In the genomic region with DNA sequence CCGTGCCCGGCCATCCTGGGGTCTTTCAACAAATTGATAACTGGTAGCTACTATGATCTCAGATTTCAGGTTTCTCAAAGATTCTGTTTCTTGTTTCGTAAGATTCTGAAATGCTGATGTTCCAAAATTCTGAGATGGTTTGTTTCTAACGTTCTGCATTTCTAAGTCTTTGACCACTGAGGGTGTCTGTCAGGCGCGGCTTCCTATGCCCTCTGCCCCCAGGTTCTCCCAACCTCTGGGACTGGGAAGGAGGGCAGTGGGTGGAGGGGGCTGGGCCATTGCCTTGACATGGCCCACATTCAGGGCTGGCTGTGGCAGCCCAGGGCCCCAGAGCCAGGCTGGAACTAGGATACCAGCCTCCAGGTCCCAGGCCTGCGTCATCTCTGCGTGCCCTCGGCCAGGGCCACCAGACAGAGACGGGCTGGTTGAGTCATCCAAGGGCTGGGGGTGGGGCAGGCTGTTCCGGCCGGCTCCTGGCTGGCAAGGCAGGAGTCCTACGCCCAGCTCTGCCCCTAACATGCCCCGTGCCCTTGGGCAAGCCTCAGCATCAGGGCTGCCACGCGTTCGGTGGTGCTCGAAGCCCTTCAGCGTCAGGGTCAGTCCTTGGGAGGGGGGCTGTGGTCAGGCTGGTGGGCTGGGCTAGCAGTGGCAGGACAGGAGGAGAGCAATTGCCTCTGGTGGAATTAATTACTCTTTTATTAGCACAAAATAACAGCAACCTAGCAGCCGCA, we compare ENCODE assay signal across 8 cellular contexts. TPM values are rescaled to one million over a fixed set of nuclear protein-coding genes. Genes with fewer than 3 reads are reported as not detected.
DNase-seq lines count a peak whose midpoint lies in the region; ATAC-seq and TF ChIP-seq lines count a peak whose summit lies in the region.

No MANE protein-coding gene starts in this region.

- DNase-seq in HAP-1 (ENCODE audit: low spot score in 2 of 2) (no peak), SJSA1 (ENCODE audit: low read depth in 1 of 2, low spot score in 2 of 2) (peak; percentile 73 to 95), NCI-H2107 (lab: John Stamatoyannopoulos, UW) (no peak)
- DNase-seq in stimulated activated naive CD4-positive, alpha-beta T cell (lab: John Stamatoyannopoulos, UW), result no peak

- H3K4me1 ChIP-seq in HAP-1 (peaks cover 5% of the 10 kb centered on the region), SJSA1 (replicated peaks) (peaks cover 21% of the 10 kb centered on the region)

- no peaks in the 10 kb centered on the region for H3F3A ChIP-seq in neural cell (ENCODE audit: insufficient read depth, low read length, poor library complexity, severe bottlenecking)

- H3K4me3 ChIP-seq in HAP-1 (peak overlapping the region; percentile 66), SJSA1 (no peak overlapping the region), neural cell (ENCODE audit: low read length) (peak overlapping the region; percentile 71)

- H3K27me3 ChIP-seq in HAP-1 (ENCODE audit: low read depth) (no peaks in the 10 kb centered on the region), SJSA1 (replicated peaks) (no peaks in the 10 kb centered on the region), neural cell (ENCODE audit: insufficient read depth, low read depth, low read length) (no peaks in the 10 kb centered on the region)

- no peaks in the 10 kb centered on the region for H3K79me2 ChIP-seq in neural cell (replicated peaks; ENCODE audit: insufficient read depth, low read length)

- no peak for TF ChIP-seq CTCF in neural cell (IDR thresholded peaks at IDR 0.05; ENCODE audit: poor library complexity, severe bottlenecking)

- H4K20me1 ChIP-seq in neural cell (ENCODE audit: insufficient read depth), result no peaks in the 10 kb centered on the region

- H3K36me3 ChIP-seq in HAP-1 (replicated peaks), result no peaks in the 10 kb centered on the region
- peaks cover 8% of the 10 kb centered on the region for H3K36me3 ChIP-seq in SJSA1
- H3K36me3 ChIP-seq in neural cell (ENCODE audit: insufficient read depth, low read length), result no peaks in the 10 kb centered on the region

- H2AFZ ChIP-seq in neural cell (ENCODE audit: low read depth, low read length), result no peak overlapping the region

- H3K9me2 ChIP-seq in neural cell (ENCODE audit: insufficient read depth, low read length), result no peaks in the 10 kb centered on the region

- H3K27ac ChIP-seq in SJSA1 (peak overlapping the region; percentile 48), neural cell (ENCODE audit: low read length) (no peak overlapping the region)

- no peak for TF ChIP-seq RAD21 in neural cell (conservative IDR thresholded peaks at IDR 0.05)

- no peaks in the 10 kb centered on the region for H3K9me3 ChIP-seq in HAP-1
- 0 out of 2 replicates have a peak, but pooled peaks cover 2% of the 10 kb centered on the region for H3K9me3 ChIP-seq in SJSA1 (replicated peaks)
- H3K9me3 ChIP-seq in neural cell (ENCODE audit: low read length), result no peaks in the 10 kb centered on the region

- in situ Hi-C loops in HAP-1 (cut with MboI; ENCODE audit: low sequenced_read_pairs), result no loop called here

- H3K9ac ChIP-seq in neural cell (ENCODE audit: low read length), result no peak overlapping the region

- TF ChIP-seq EP300 in neural cell (conservative IDR thresholded peaks at IDR 0.05; ENCODE audit: poor library complexity, severe bottlenecking), result no peak

- H3K4me2 ChIP-seq in neural cell (ENCODE audit: low read length), result no peak overlapping the region

- ATAC-seq in esophagus mucosa (peak; percentile 83), HG02870 (IDR thresholded peaks at IDR 0.05; ENCODE audit: unreplicated experiment) (no peak), GM21723 (IDR thresholded peaks at IDR 0.05; ENCODE audit: unreplicated experiment) (no peak)

TF ChIP-seq in neural cell, 6 proteins besides CTCF, POLR2A, EP300 and RAD21:
- TF ChIP-seq MXI1 (conservative IDR thresholded peaks at IDR 0.05; ENCODE audit: poor library complexity, severe bottlenecking), result no peak
- no peak for TF ChIP-seq EZH2 (IDR thresholded peaks at IDR 0.05; ENCODE audit: borderline replicate concordance, insufficient read depth, low read length, poor library complexity, severe bottlenecking)
- no peak for TF ChIP-seq SMC3 (conservative IDR thresholded peaks at IDR 0.05; ENCODE audit: poor library complexity)
- no peak for TF ChIP-seq TAF1 (IDR thresholded peaks at IDR 0.05; ENCODE audit: low read depth)
- TF ChIP-seq, protein P1, sequence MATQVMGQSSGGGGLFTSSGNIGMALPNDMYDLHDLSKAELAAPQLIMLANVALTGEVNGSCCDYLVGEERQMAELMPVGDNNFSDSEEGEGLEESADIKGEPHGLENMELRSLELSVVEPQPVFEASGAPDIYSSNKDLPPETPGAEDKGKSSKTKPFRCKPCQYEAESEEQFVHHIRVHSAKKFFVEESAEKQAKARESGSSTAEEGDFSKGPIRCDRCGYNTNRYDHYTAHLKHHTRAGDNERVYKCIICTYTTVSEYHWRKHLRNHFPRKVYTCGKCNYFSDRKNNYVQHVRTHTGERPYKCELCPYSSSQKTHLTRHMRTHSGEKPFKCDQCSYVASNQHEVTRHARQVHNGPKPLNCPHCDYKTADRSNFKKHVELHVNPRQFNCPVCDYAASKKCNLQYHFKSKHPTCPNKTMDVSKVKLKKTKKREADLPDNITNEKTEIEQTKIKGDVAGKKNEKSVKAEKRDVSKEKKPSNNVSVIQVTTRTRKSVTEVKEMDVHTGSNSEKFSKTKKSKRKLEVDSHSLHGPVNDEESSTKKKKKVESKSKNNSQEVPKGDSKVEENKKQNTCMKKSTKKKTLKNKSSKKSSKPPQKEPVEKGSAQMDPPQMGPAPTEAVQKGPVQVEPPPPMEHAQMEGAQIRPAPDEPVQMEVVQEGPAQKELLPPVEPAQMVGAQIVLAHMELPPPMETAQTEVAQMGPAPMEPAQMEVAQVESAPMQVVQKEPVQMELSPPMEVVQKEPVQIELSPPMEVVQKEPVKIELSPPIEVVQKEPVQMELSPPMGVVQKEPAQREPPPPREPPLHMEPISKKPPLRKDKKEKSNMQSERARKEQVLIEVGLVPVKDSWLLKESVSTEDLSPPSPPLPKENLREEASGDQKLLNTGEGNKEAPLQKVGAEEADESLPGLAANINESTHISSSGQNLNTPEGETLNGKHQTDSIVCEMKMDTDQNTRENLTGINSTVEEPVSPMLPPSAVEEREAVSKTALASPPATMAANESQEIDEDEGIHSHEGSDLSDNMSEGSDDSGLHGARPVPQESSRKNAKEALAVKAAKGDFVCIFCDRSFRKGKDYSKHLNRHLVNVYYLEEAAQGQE (IDR thresholded peaks at IDR 0.05; ENCODE audit: borderline replicate concordance), result no peak
- TF ChIP-seq POLR2AphosphoS5 (IDR thresholded peaks at IDR 0.05), result no peak

RNA-seq across cellular contexts. Expression of a gene that starts 5.2 kb away (rescaled TPM):
- total RNA-seq in SJSA1 (2014; rRNA removed; shearing (Covaris generic)), result 61.1 and 105 TPM in 2 replicates
- total RNA-seq in esophagus mucosa, result 135 TPM
- 50.3 and 61.9 TPM in 2 replicates for polyA plus RNA-seq in neural cell
- polyA minus RNA-seq in neural cell, result 17.2 and 17.5 TPM in 2 replicates

RNA-seq across cellular contexts. Expression of a gene that starts 8.7 kb away (rescaled TPM):
- not detected in 2 replicates for total RNA-seq in SJSA1 (2014; rRNA removed; shearing (Covaris generic))
- 0.24 TPM for total RNA-seq in esophagus mucosa
- not detected in 2 replicates for polyA plus RNA-seq in neural cell
- not detected in 2 replicates for polyA minus RNA-seq in neural cell

RNA-seq across cellular contexts. Expression of a gene that starts 11.3 kb away (rescaled TPM):
- total RNA-seq in SJSA1 (2014; rRNA removed; shearing (Covaris generic)), result not detected in 2 replicates
- not detected for total RNA-seq in esophagus mucosa
- polyA plus RNA-seq in neural cell, result not detected in 2 replicates
- not detected in 2 replicates for polyA minus RNA-seq in neural cell

RNA-seq across cellular contexts. Expression of a gene that starts 19.0 kb away (rescaled TPM):
- total RNA-seq in SJSA1 (2014; rRNA removed; shearing (Covaris generic)), result 184 and 185 TPM in 2 replicates
- 23.5 TPM for total RNA-seq in esophagus mucosa
- 83.9 and 121 TPM in 2 replicates for polyA plus RNA-seq in neural cell
- 40.5 and 48.5 TPM in 2 replicates for polyA minus RNA-seq in neural cell

RNA-seq across cellular contexts. Expression of a gene that starts 20.6 kb away (rescaled TPM):
- 123 and 181 TPM in 2 replicates for total RNA-seq in SJSA1 (2014; rRNA removed; shearing (Covaris generic))
- total RNA-seq in esophagus mucosa, result 74.0 TPM
- polyA plus RNA-seq in neural cell, result 56.7 and 72.3 TPM in 2 replicates
- polyA minus RNA-seq in neural cell, result 41.2 and 46.0 TPM in 2 replicates

Comparison
In these comparisons a context has a peak if more than half of its experiments do, and no peak if none do; other contexts are left out.
1. DNase-seq: peak in SJSA1 (2 of 2); none in HAP-1 (0 of 2), NCI-H2107 (single experiment) and stimulated activated naive CD4-positive, alpha-beta T cell (0 of 6).